8 cellular contexts compared by ENCODE assay signal in genomic region chr22:49724893-49725489, GRCh38.
DNase-seq lines count a peak whose midpoint lies in the region; ATAC-seq, FAIRE-seq and TF ChIP-seq lines count a peak whose summit lies in the region.

No MANE protein-coding gene starts in this region.

- peak overlapping the region; percentile 59 for H3K4me2 ChIP-seq in A549

- CTCF ChIA-PET in A549 (lab: Yijun Ruan, JAX) = interaction anchor here (1.0 to 2.0 kb wide), 5 partner anchors 11 to 420 kb away, joined by 3 to 11 read pairs (median 7); no protein-coding TSS in a partner anchor

- no peak overlapping the region for H3K27ac ChIP-seq in A549

- no peak for FAIRE-seq in A549 (lab: Jason Lieb, UNC)
- FAIRE-seq in GM12892 (lab: Jason Lieb, UNC) = peak; percentile 9

- TF ChIP-seq RAD21 in A549 (conservative IDR thresholded peaks at IDR 0.05 in 1 of 2, IDR thresholded peaks at IDR 0.05 in 1 of 2) = peak; percentile 71 to 73

- TF ChIP-seq EP300 in A549 (IDR thresholded peaks at IDR 0.05) = no peak

- H3K4me3 ChIP-seq in A549 (peak overlapping the region; percentile 22; the same call in 2 of the 3 replicates), choroid plexus epithelial cell (ENCODE audit: low read depth, low read length) (no peak overlapping the region)

- no peak for TF ChIP-seq POLR2A in A549 (IDR thresholded peaks at IDR 0.05; ENCODE audit: low read length)
- no peak for TF ChIP-seq POLR2A in GM12892 (IDR thresholded peaks at IDR 0.05; ENCODE audit: low read depth, low read length)

- WGBS in A549 (ENCODE audit: missing lambda C conversion rate) = no CpG with 5 or more reads among the region's 41 CpGs

- peak; percentile 44 for TF ChIP-seq CTCF in A549 (IDR thresholded peaks at IDR 0.05)
- peak; percentile 72 for TF ChIP-seq CTCF in choroid plexus epithelial cell (conservative IDR thresholded peaks at IDR 0.05; ENCODE audit: low read depth, low read length)

- peak; percentile 92 to 99 for ATAC-seq in A549

- POLR2A ChIA-PET in A549 (lab: Yijun Ruan, JAX) = no interaction called here

- H3K4me1 ChIP-seq in A549 = no peaks in the 10 kb centered on the region

- no peaks in the 10 kb centered on the region for H3K9me3 ChIP-seq in A549

- DNase-seq in A549 (ENCODE audit: low read depth in 1 of 2, low spot score in 1 of 2) (peak; percentile 49 to 68), GM12892 (ENCODE audit: insufficient read length) (peak; percentile 87), NCI-H1930 (lab: John Stamatoyannopoulos, UW) (peak; percentile 67 to 73), choroid plexus epithelial cell (ENCODE audit: low read depth) (peak; percentile 62), lung microvascular endothelial cell (ENCODE audit: low read depth in 2 of 2) (peak; percentile 65 to 82), amniotic stem cell (lab: John Stamatoyannopoulos, UW) (no peak)
- DNase-seq in activated CD4-positive, alpha-beta T cell treated with anti-CD3 and anti-CD28 coated beads for 4 hours = peak; percentile 65
- DNase-seq in stimulated activated CD8-positive, alpha-beta memory T cell treated with anti-CD3 and anti-CD28 coated beads, Interleukin-12 subunit alpha, Interleukin-12 subunit beta, amount 100 ng/mL, for 4 hours (ENCODE audit: low read depth) = peak; percentile 36

TF ChIP-seq in A549, 52 proteins besides CTCF, POLR2A, EP300 and RAD21:
- TF ChIP-seq RCOR1 (IDR thresholded peaks at IDR 0.05; ENCODE audit: low read depth, low read length) = no peak
- peak; percentile 38; the same call in 2 of the 3 replicates for TF ChIP-seq SMC3 (IDR thresholded peaks at IDR 0.05)
